ENCODE assay signal across 8 cellular contexts in genomic region chr14:94681300-94682060, GRCh38.
DNase-seq lines count a peak whose midpoint lies in the region; ATAC-seq and TF ChIP-seq lines count a peak whose summit lies in the region.

No MANE protein-coding gene starts in this region.

- no peak overlapping the region for H3K4me3 ChIP-seq in MG63

- H3K9me3 ChIP-seq in MG63: no peaks in the 10 kb centered on the region

- H3K4me3 Mint-ChIP-seq in osteocyte (ENCODE audit: unreplicated experiment): no peak overlapping the region

- peak; percentile 67 for TF ChIP-seq CTCF in osteocyte (IDR thresholded peaks at IDR 0.05)

- no peak overlapping the region for H3K27ac Mint-ChIP-seq in osteocyte (ENCODE audit: unreplicated experiment)

- no peaks in the 10 kb centered on the region for H3K9me3 Mint-ChIP-seq in osteocyte (ENCODE audit: unreplicated experiment)

- DNase-seq in GM04504 (ENCODE audit: low read depth) (peak; percentile 4), MG63 (peak; percentile 51), cerebellar cortex (ENCODE audit: low spot score) (peak; percentile 17), osteocyte (ENCODE audit: extremely low spot score, unreplicated experiment) (peak; percentile 82), GOT3 (lab: John Stamatoyannopoulos, UW) (no peak)

- H3K27me3 Mint-ChIP-seq in osteocyte (ENCODE audit: unreplicated experiment): no peaks in the 10 kb centered on the region

- peaks cover 9% of the 10 kb centered on the region for H3K4me1 Mint-ChIP-seq in osteocyte (ENCODE audit: unreplicated experiment)

- no peaks in the 10 kb centered on the region for H3K27me3 ChIP-seq in MG63

- ATAC-seq in HG03139 (IDR thresholded peaks at IDR 0.05; ENCODE audit: unreplicated experiment): no peak
- ATAC-seq in GM21381 (IDR thresholded peaks at IDR 0.05; ENCODE audit: unreplicated experiment): no peak
- ATAC-seq in HG02973 (IDR thresholded peaks at IDR 0.05; ENCODE audit: unreplicated experiment): no peak

- H3K36me3 ChIP-seq in MG63: no peaks in the 10 kb centered on the region

- no peaks in the 10 kb centered on the region for H3K36me3 Mint-ChIP-seq in osteocyte (ENCODE audit: unreplicated experiment)
